21 cellular contexts compared by ENCODE assay signal in genomic region chr16:13238182-13238581, GRCh38.
"Had no signal": no experiment of that assay in that cellular context is flagged by ENCODE, and none has a peak within 500 bp of the region (broad histone marks: within the 10 kb centered on the region; RNA-seq: fewer than 3 reads in every experiment).

No MANE protein-coding gene starts in this region.

- H3K36me3 Mint-ChIP-seq: mesothelial cell of epicardium had no signal

- H3K9me3 ChIP-seq: colonic mucosa, esophagus muscularis mucosa, gastroesophageal sphincter, lower lobe of right lung, mucosa of descending colon had no signal

- ATAC-seq: effector memory CD8-positive, alpha-beta T cell; foreskin keratinocyte; gastroesophageal sphincter; heart left ventricle; left cardiac atrium; left lung; left ventricle myocardium superior; lower lobe of right lung; mucosa of descending colon had no signal

- H3K27me3 ChIP-seq: colonic mucosa, foreskin keratinocyte, gastroesophageal sphincter, heart left ventricle, left lung had no signal

- H3K4me3 ChIP-seq: colonic mucosa, esophagus muscularis mucosa, gastroesophageal sphincter, heart left ventricle, left lung, lower lobe of right lung, mucosa of descending colon had no signal

- H3K4me1 Mint-ChIP-seq: mesothelial cell of epicardium had no signal

- H3K27ac ChIP-seq: colonic mucosa, esophagus muscularis mucosa, foreskin keratinocyte, gastroesophageal sphincter, heart left ventricle, left lung, lower lobe of right lung had no signal

- H3K36me3 ChIP-seq: colonic mucosa, esophagus muscularis mucosa, gastroesophageal sphincter, heart left ventricle, left lung, lower lobe of right lung had no signal

- H3K4me3 Mint-ChIP-seq: dendritic cell treated with granulocyte-macrophage colony-stimulating factor and Interleukin-4, amounts not matched to agents 40 ng/mL and 50 ng/mL, for 4 days; effector memory CD8-positive, alpha-beta T cell; mesothelial cell of epicardium had no signal

- H3K27me3 Mint-ChIP-seq: dendritic cell treated with granulocyte-macrophage colony-stimulating factor and Interleukin-4, amounts not matched to agents 40 ng/mL and 50 ng/mL, for 4 days; effector memory CD8-positive, alpha-beta T cell had no signal

- DNase-seq: colonic mucosa; cortex of kidney; effector CD8-positive, alpha-beta T cell; effector memory CD8-positive, alpha-beta T cell; foreskin keratinocyte; heart left ventricle; hippocampal formation; left cardiac atrium; left lung; left ventricle myocardium superior; lower lobe of right lung; mesenchymal stem cell; mucosa of descending colon had no signal

- H3K27ac Mint-ChIP-seq: dendritic cell treated with granulocyte-macrophage colony-stimulating factor and Interleukin-4, amounts not matched to agents 40 ng/mL and 50 ng/mL, for 4 days; effector memory CD8-positive, alpha-beta T cell; mesothelial cell of epicardium had no signal

- FAIRE-seq: endothelial cell of umbilical vein, frontal cortex, islet of Langerhans, keratinocyte had no signal

- H3K4me1 ChIP-seq: colonic mucosa, esophagus muscularis mucosa, foreskin keratinocyte, gastroesophageal sphincter, heart left ventricle, left lung, lower lobe of right lung had no signal
